In genomic region chr15:34332553-34332952, GRCh38 we compare ENCODE assay signal across 14 cellular contexts. TPM values are rescaled to one million over a fixed set of nuclear protein-coding genes. Genes with fewer than 3 reads are reported as not detected.
"Had no signal": no experiment of that assay in that cellular context is flagged by ENCODE, and none has a peak within 500 bp of the region (broad histone marks: within the 10 kb centered on the region; RNA-seq: fewer than 3 reads in every experiment).

No MANE protein-coding gene starts in this region.

RNA-seq across cellular contexts. Expression of gene NUTM1, which starts 10.6 kb away (rescaled TPM):
- total RNA-seq: activated CD8-positive, alpha-beta memory T cell treated with anti-CD3 and anti-CD28 coated beads for 36 hours; dorsolateral prefrontal cortex; fibroblast of lung; foreskin keratinocyte; hepatocyte; left cardiac atrium; lower leg skin; mucosa of gallbladder; occipital lobe; posterior vena cava; SJSA1; T-helper 2 cell treated with Interferon-gamma antibody and Interleukin-4, amounts not matched to agents 100 ng/mL and 5 ng/mL, for 36 hours; transverse colon; uterus had no signal
- polyA plus RNA-seq: fibroblast of lung, foreskin keratinocyte, hepatocyte had no signal
